In genomic region chr1:208048904-208049303, GRCh38 we compare ENCODE assay signal across 15 cellular contexts.
DNase-seq lines count a peak whose midpoint lies in the region; ATAC-seq and TF ChIP-seq lines count a peak whose summit lies in the region.
"Had no signal": no experiment of that assay in that cellular context is flagged by ENCODE, and none has a peak within 500 bp of the region (broad histone marks: within the 10 kb centered on the region; RNA-seq: fewer than 3 reads in every experiment).

No MANE protein-coding gene starts in this region.

- H3K9ac ChIP-seq in BLaER1, result no peak overlapping the region
- no peak overlapping the region for H3K9ac ChIP-seq in neural progenitor cell

- H3K4me3 Mint-ChIP-seq in chondrocyte (ENCODE audit: unreplicated experiment) (no peak overlapping the region), nephron (no peak overlapping the region), neural progenitor cell (no peak overlapping the region)
- H3K4me3 Mint-ChIP-seq: activated CD8-positive, alpha-beta T cell treated with anti-CD3 and anti-CD28 coated beads, Interleukin-2, amount 10 ng/mL, durations not matched to agents 7 days and 5 days; HFFc6; memory B cell had no signal

- no peaks in the 10 kb centered on the region for H3K9me3 Mint-ChIP-seq in chondrocyte (ENCODE audit: low read depth)
- no peaks in the 10 kb centered on the region for H3K9me3 Mint-ChIP-seq in nephron
- H3K9me3 Mint-ChIP-seq in neural progenitor cell, result no peaks in the 10 kb centered on the region
- H3K9me3 Mint-ChIP-seq: HFFc6, memory B cell had no signal

- no peak overlapping the region for H3K27ac ChIP-seq in BLaER1
- no peak overlapping the region for H3K27ac ChIP-seq in WERI-Rb-1
- no peak overlapping the region for H3K27ac ChIP-seq in neural progenitor cell

- H3K36me3 Mint-ChIP-seq in chondrocyte (ENCODE audit: low read depth), result peaks cover 38% of the 10 kb centered on the region
- H3K36me3 Mint-ChIP-seq in nephron (ENCODE audit: low read depth), result peaks cover 64% of the 10 kb centered on the region
- H3K36me3 Mint-ChIP-seq in neural progenitor cell, result peaks cover 34% of the 10 kb centered on the region
- H3K36me3 Mint-ChIP-seq: memory B cell had no signal

- H3K4me3 ChIP-seq in BLaER1, result no peak overlapping the region
- H3K4me3 ChIP-seq in WERI-Rb-1 (ENCODE audit: low read depth, low read length), result no peak overlapping the region
- no peak overlapping the region for H3K4me3 ChIP-seq in neural progenitor cell
- H3K4me3 ChIP-seq: thyroid gland had no signal

- H3K4me1 Mint-ChIP-seq in chondrocyte (ENCODE audit: low read depth) (peaks cover 37% of the 10 kb centered on the region), nephron (peaks cover 47% of the 10 kb centered on the region), neural progenitor cell (peaks cover 28% of the 10 kb centered on the region)
- H3K4me1 Mint-ChIP-seq: memory B cell had no signal

- DNase-seq in Kasumi-1 (lab: John Stamatoyannopoulos, UW) (peak; percentile 89 to 93), chondrocyte (ENCODE audit: low spot score) (no peak), WERI-Rb-1 (no peak), neural progenitor cell (ENCODE audit: low spot score) (no peak)
- DNase-seq: activated CD8-positive, alpha-beta T cell treated with anti-CD3 and anti-CD28 coated beads, Interleukin-2, amount 10 ng/mL, durations not matched to agents 7 days and 5 days; HFFc6; NCI-H2029; NCI-H69; T-helper 9 cell; thyroid gland had no signal

- H3K36me3 ChIP-seq in BLaER1 (no peaks in the 10 kb centered on the region), WERI-Rb-1 (peaks cover 49% of the 10 kb centered on the region), neural progenitor cell (no peaks in the 10 kb centered on the region)

- H3K27me3 ChIP-seq in BLaER1 (no peaks in the 10 kb centered on the region), WERI-Rb-1 (ENCODE audit: insufficient read depth, low read depth, severe bottlenecking) (no peaks in the 10 kb centered on the region), neural progenitor cell (no peaks in the 10 kb centered on the region)
- H3K27me3 ChIP-seq: thyroid gland had no signal

- H3F3A ChIP-seq in neural progenitor cell (ENCODE audit: low read depth), result no peaks in the 10 kb centered on the region

- H3K27ac Mint-ChIP-seq in chondrocyte (ENCODE audit: unreplicated experiment), result peak overlapping the region; percentile 39
- peak overlapping the region in 2 of 3 experiments; percentile 37 to 98 for H3K27ac Mint-ChIP-seq in nephron
- no peak overlapping the region for H3K27ac Mint-ChIP-seq in neural progenitor cell
- H3K27ac Mint-ChIP-seq: activated CD8-positive, alpha-beta T cell treated with anti-CD3 and anti-CD28 coated beads, Interleukin-2, amount 10 ng/mL, durations not matched to agents 7 days and 5 days; HFFc6; memory B cell had no signal

- H3K4me2 ChIP-seq in BLaER1 (peak overlapping the region; percentile 80), neural progenitor cell (no peak overlapping the region)

- H3K9me3 ChIP-seq in BLaER1, result no peaks in the 10 kb centered on the region
- no peaks in the 10 kb centered on the region for H3K9me3 ChIP-seq in WERI-Rb-1 (ENCODE audit: severe bottlenecking)
- H3K9me3 ChIP-seq in neural progenitor cell (ENCODE audit: low read depth), result no peaks in the 10 kb centered on the region
- H3K9me3 ChIP-seq: thyroid gland had no signal

- H3K79me2 ChIP-seq in neural progenitor cell (ENCODE audit: low read depth), result no peaks in the 10 kb centered on the region

- TF ChIP-seq CTCF in chondrocyte (IDR thresholded peaks at IDR 0.05) (no peak), nephron (IDR thresholded peaks at IDR 0.05; ENCODE audit: unreplicated experiment in 3 of 3) (no peak), WERI-Rb-1 (IDR thresholded peaks at IDR 0.05; ENCODE audit: low read depth, low read length) (no peak), neural progenitor cell (IDR thresholded peaks at IDR 0.05) (no peak)

- H3K27me3 Mint-ChIP-seq in chondrocyte (ENCODE audit: low read depth) (no peaks in the 10 kb centered on the region), nephron (ENCODE audit: low read depth) (peaks cover 4% of the 10 kb centered on the region), neural progenitor cell (ENCODE audit: insufficient read depth, low read depth) (no peaks in the 10 kb centered on the region)

- no peaks in the 10 kb centered on the region for H4K20me1 ChIP-seq in BLaER1
- no peaks in the 10 kb centered on the region for H4K20me1 ChIP-seq in neural progenitor cell (ENCODE audit: low read depth)

- no peak overlapping the region for H2AFZ ChIP-seq in neural progenitor cell (replicated peaks)

- H3K4me1 ChIP-seq in BLaER1 (peaks cover 50% of the 10 kb centered on the region), neural progenitor cell (peaks cover 1% of the 10 kb centered on the region)

- ATAC-seq in HG02588 (IDR thresholded peaks at IDR 0.05; ENCODE audit: unreplicated experiment), result no peak
- no peak for ATAC-seq in HG02973 (IDR thresholded peaks at IDR 0.05; ENCODE audit: unreplicated experiment)
- ATAC-seq: activated CD8-positive, alpha-beta T cell treated with anti-CD3 and anti-CD28 coated beads, Interleukin-2, amount 10 ng/mL, durations not matched to agents 7 days and 5 days had no signal

Comparison
In these comparisons a context has a peak if more than half of its experiments do, and no peak if none do; other contexts are left out.
1. DNase-seq: peak in Kasumi-1 (2 of 2); none in chondrocyte (single experiment), WERI-Rb-1 (single experiment) and neural progenitor cell (single experiment).